In genomic region chr4:6755088-6755753, GRCh38 we compare ENCODE assay signal across 1 cellular context.
A peak's percentile ranks its signal among the peaks of the same experiment; 100 is the strongest.
TF ChIP-seq lines count a peak whose summit lies in the region.

No MANE protein-coding gene starts in this region.

TF ChIP-seq in HepG2, 621 proteins besides CTCF, POLR2A, EP300 and RAD21 (continued from another document):
- no peak for TF ChIP-seq GLMP (CRISPR knock-in tag; IDR thresholded peaks at IDR 0.05; ENCODE audit: borderline replicate concordance)
- peak; percentile 83 for TF ChIP-seq ZNF205 (CRISPR knock-in tag; IDR thresholded peaks at IDR 0.05)
